28 cellular contexts compared by ENCODE assay signal in genomic region chr2:194526121-194526520, GRCh38.
"Had no signal": no experiment of that assay in that cellular context is flagged by ENCODE, and none has a peak within 500 bp of the region (broad histone marks: within the 10 kb centered on the region; RNA-seq: fewer than 3 reads in every experiment).

No MANE protein-coding gene starts in this region.

- DNase-seq: activated CD4-positive, alpha-beta memory T cell treated with anti-CD3 and anti-CD28 coated beads for 36 hours; activated CD4-positive, alpha-beta T cell treated with anti-CD3 and anti-CD28 coated beads for 36 hours; activated CD4-positive, alpha-beta T cell treated with anti-CD3 and anti-CD28 coated beads, Interleukin-2, amount 10 ng/mL, durations not matched to agents 24 days and 14 days; activated CD4-positive, CD25-positive, alpha-beta regulatory T cell; activated CD4-positive, CD25-positive, alpha-beta regulatory T cell treated with anti-CD3 and anti-CD28 coated beads, Interleukin-2, amount 50 U/mL, for 72 hours; activated CD8-positive, alpha-beta memory T cell treated with anti-CD3 and anti-CD28 coated beads, Interleukin-2, amount 10 ng/mL, durations not matched to agents 7 days and 5 days; activated CD8-positive, alpha-beta memory T cell treated with anti-CD3 and anti-CD28 coated beads, Interleukin-2, amount 50 U/mL, for 4 hours; activated CD8-positive, alpha-beta T cell treated with anti-CD3 and anti-CD28 coated beads, Interleukin-2, amount 10 ng/mL, durations not matched to agents 7 days and 5 days; activated effector memory CD4-positive, alpha-beta T cell treated with anti-CD3 and anti-CD28 coated beads, Interleukin-2, amount 50 U/mL, for 16 hours; activated naive CD4-positive, alpha-beta T cell treated with anti-CD3 and anti-CD28 coated beads for 36 hours; activated naive CD8-positive, alpha-beta T cell treated with anti-CD3 and anti-CD28 coated beads for 36 hours; activated naive CD8-positive, alpha-beta T cell treated with anti-CD3 and anti-CD28 coated beads, Interleukin-2, amount 50 U/mL, for 24 hours; activated T-cell treated with anti-CD3 and anti-CD28 coated beads, Interleukin-2, amount 50 U/mL, for 1 hour; activated T-cell treated with anti-CD3 and anti-CD28 coated beads, Interleukin-2, amount 50 U/mL, for 48 hours; adrenal gland; amygdala; aorta; body of pancreas; cerebellar nuclear complex; dorsolateral prefrontal cortex; effector memory CD4-positive, alpha-beta T cell; endodermal cell; esophagus squamous epithelium; head of caudate nucleus; T-helper 1 cell; T-helper 17 cell; T1000 had no signal

- H3K27me3 ChIP-seq: adrenal gland, body of pancreas, dorsolateral prefrontal cortex, esophagus squamous epithelium had no signal

- H3K36me3 ChIP-seq: adrenal gland, esophagus squamous epithelium had no signal

- H3K9me3 ChIP-seq: adrenal gland, body of pancreas, esophagus squamous epithelium had no signal

- H3K4me3 ChIP-seq: adrenal gland, body of pancreas, coronary artery, dorsolateral prefrontal cortex, esophagus squamous epithelium had no signal

- ATAC-seq: activated CD4-positive, alpha-beta T cell treated with anti-CD3 and anti-CD28 coated beads for 36 hours; activated CD8-positive, alpha-beta memory T cell treated with anti-CD3 and anti-CD28 coated beads, Interleukin-2, amount 10 ng/mL, durations not matched to agents 7 days and 5 days; activated CD8-positive, alpha-beta T cell treated with anti-CD3 and anti-CD28 coated beads, Interleukin-2, amount 10 ng/mL, durations not matched to agents 7 days and 5 days; activated naive CD8-positive, alpha-beta T cell treated with anti-CD3 and anti-CD28 coated beads, Interleukin-2, amount 50 U/mL, for 24 hours; body of pancreas; T-helper 17 cell had no signal
